11 cellular contexts compared by ENCODE assay signal in genomic region chr5:138996120-138996519, GRCh38.
"Had no signal": no experiment of that assay in that cellular context is flagged by ENCODE, and none has a peak within 500 bp of the region (broad histone marks: within the 10 kb centered on the region; RNA-seq: fewer than 3 reads in every experiment).

No MANE protein-coding gene starts in this region.

- H3K9me3 Mint-ChIP-seq: HFFc6 had no signal

- DNase-seq: GM23248, GOT3, H7, H9, HCEC 1CT, HFFc6 had no signal

- H3K9me3 ChIP-seq: HAP-1 had no signal

- FAIRE-seq: H1, H54 had no signal

- H3K4me3 Mint-ChIP-seq: GM23338, H9, HFFc6 had no signal

- H3K4me1 Mint-ChIP-seq: GM23338, H9 had no signal

- H3K27ac Mint-ChIP-seq: GM23338, H9, HFFc6 had no signal

- ATAC-seq: GM23338, HCT116 had no signal

- H3K27ac ChIP-seq: GM23248 had no signal

- H3K4me2 ChIP-seq: GM23338 had no signal

- H3K4me1 ChIP-seq: HAP-1 had no signal

- H3K4me3 ChIP-seq: GM23248, GM23338, HAP-1 had no signal
